Comparison of ENCODE assay signal across 14 cellular contexts in the genomic region with DNA sequence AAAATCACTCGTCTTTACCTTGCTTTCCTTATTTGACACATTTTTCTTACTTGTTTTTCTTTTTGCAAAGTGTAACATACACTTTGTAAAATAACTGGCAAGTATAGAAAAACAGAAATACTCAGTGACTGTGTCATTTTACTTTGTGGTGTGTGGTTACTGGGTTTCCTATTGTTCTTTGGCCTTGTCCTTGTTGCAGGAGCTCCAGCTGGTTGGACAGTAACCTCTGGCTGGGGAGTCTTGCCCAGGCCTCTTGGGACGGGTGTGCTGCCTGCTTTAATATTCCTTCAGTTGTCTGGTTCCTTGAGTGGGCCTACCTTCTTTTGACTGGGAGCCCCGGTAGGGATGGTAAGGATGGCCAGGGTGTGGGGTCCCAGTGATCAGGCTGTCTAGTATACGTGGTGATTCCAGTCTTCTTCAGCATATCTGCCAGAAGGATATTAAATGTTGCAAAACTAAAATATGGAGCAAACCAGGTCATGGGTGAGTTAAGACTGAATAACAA.
"Had no signal": no experiment of that assay in that cellular context is flagged by ENCODE, and none has a peak within 500 bp of the region (broad histone marks: within the 10 kb centered on the region; RNA-seq: fewer than 3 reads in every experiment).

No MANE protein-coding gene starts in this region.

- H3K9me3 Mint-ChIP-seq: activated naive CD4-positive, alpha-beta T cell treated with anti-CD3 and anti-CD28 coated beads, Interleukin-2, amount 50 U/mL, for 24 hours; activated T-cell treated with anti-CD3 and anti-CD28 coated beads, Interleukin-2, amount 50 U/mL, for 4 hours; effector memory CD8-positive, alpha-beta T cell; immature natural killer cell; nephron had no signal

- H3K27me3 Mint-ChIP-seq: activated naive CD4-positive, alpha-beta T cell treated with anti-CD3 and anti-CD28 coated beads, Interleukin-2, amount 50 U/mL, for 24 hours; effector memory CD8-positive, alpha-beta T cell had no signal

- H3K4me3 ChIP-seq: sigmoid colon, stomach had no signal

- H3K36me3 ChIP-seq: brain microvascular endothelial cell, sigmoid colon had no signal

- H3K4me3 Mint-ChIP-seq: activated naive CD4-positive, alpha-beta T cell treated with anti-CD3 and anti-CD28 coated beads, Interleukin-2, amount 50 U/mL, for 24 hours; activated T-cell treated with anti-CD3 and anti-CD28 coated beads, Interleukin-2, amount 50 U/mL, for 4 hours; effector memory CD8-positive, alpha-beta T cell; immature natural killer cell; nephron had no signal

- ATAC-seq: activated CD4-positive, CD25-positive, alpha-beta regulatory T cell treated with anti-CD3 and anti-CD28 coated beads, Interleukin-2, amount 50 U/mL, for 24 hours; activated T-cell treated with anti-CD3 and anti-CD28 coated beads, Interleukin-2, amount 50 U/mL, for 4 hours; effector memory CD8-positive, alpha-beta T cell had no signal

- H3K4me1 ChIP-seq: stomach had no signal

- H3K27ac ChIP-seq: brain microvascular endothelial cell, epithelial cell of prostate, sigmoid colon, stomach had no signal

- H3K9me3 ChIP-seq: sigmoid colon, stomach had no signal

- H3K27ac Mint-ChIP-seq: activated naive CD4-positive, alpha-beta T cell treated with anti-CD3 and anti-CD28 coated beads, Interleukin-2, amount 50 U/mL, for 24 hours had no signal

- DNase-seq: activated effector memory CD4-positive, alpha-beta T cell treated with Interleukin-2 at 50 U/mL for 16 hours; activated T-cell treated with anti-CD3 and anti-CD28 coated beads, Interleukin-2, amount 50 U/mL, for 4 hours; amniotic stem cell; brain microvascular endothelial cell; effector memory CD8-positive, alpha-beta T cell; immature natural killer cell; mesendoderm; sigmoid colon; stimulated activated CD4-positive, alpha-beta T cell treated with anti-CD3 and anti-CD28 coated beads, Interleukin-1b, Interleukin-23, amount 100 ng/mL, for 48 hours; stomach had no signal

- H3K27me3 ChIP-seq: brain microvascular endothelial cell, sigmoid colon, stomach had no signal
